Comparison of ENCODE assay signal across 8 cellular contexts in the genomic region with DNA sequence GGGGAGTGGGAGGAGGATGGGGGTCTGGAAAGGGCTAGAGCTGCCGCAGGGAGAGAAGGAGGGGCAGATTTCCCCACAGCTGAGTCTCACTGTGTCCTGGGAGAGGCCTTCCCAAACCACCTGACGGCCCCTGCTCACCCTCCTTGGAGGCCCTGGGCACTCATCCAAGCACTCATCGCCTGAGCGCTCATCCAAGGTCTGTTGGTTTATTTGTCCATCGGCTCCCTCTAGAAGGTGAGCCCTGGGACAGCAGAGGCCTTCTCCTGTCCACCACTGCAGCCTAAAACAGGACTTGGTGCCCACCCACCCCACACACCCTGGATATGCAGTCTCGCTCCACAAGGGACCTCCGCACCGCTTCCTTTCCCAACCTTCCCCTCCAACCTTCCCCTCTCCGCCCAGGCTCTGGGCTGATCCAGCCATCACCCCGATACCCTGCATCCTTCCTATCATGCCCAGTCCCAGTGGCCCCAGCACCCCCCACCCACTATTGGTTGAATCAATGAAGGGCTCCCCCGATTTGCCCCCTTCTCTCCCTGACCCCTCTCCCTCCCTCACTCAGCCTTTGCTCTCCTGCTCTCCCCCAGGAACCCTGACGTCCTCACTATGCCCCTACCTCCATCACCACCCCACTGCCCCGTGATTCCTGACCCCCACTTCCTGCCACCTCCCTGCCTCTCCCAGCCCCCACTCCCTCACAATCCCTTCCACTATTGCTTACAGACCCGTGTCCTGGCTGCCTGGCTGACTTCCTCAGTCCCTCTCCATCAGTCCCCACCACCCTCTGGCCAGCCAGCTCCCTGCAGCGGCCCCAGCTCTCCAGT. TPM values are rescaled to one million over a fixed set of nuclear protein-coding genes. Genes with fewer than 3 reads are reported as not detected.
DNase-seq lines count a peak whose midpoint lies in the region; ATAC-seq and TF ChIP-seq lines count a peak whose summit lies in the region.

No MANE protein-coding gene starts in this region.

- TF ChIP-seq CTCF in HL-60 (IDR thresholded peaks at IDR 0.05; ENCODE audit: insufficient read depth, low read length) (no peak), esophagus squamous epithelium (IDR thresholded peaks at IDR 0.05) (no peak)

- peaks cover 19% of the 10 kb centered on the region for H3K4me1 Mint-ChIP-seq in T-helper 17 cell

- H3K4me3 ChIP-seq in HL-60 (replicated peaks; ENCODE audit: insufficient read depth, low read length) = peak overlapping the region; percentile 78
- H3K4me3 ChIP-seq in esophagus squamous epithelium = peak overlapping the region; percentile 74 to 81 (median 79)
- peak overlapping the region; percentile 70 for H3K4me3 ChIP-seq in neuron (ENCODE audit: low read length)

- H3K9me3 ChIP-seq in T-helper 17 cell (ENCODE audit: control insufficient read depth, low read length, poor library complexity, severe bottlenecking) (no peaks in the 10 kb centered on the region), esophagus squamous epithelium (no peaks in the 10 kb centered on the region), neuron (ENCODE audit: low read length) (no peaks in the 10 kb centered on the region)

- intact Hi-C loops in esophagus squamous epithelium (cut with DNase I) = no loop called here

- WGBS in esophagus squamous epithelium, 2 donors = 37 to 43% methylated on average over 10 to 14 of the region's 15 CpGs

- H3K27me3 Mint-ChIP-seq in T-helper 17 cell = no peaks in the 10 kb centered on the region

- H3K27ac ChIP-seq in HL-60 (replicated peaks) (peak overlapping the region; percentile 46), esophagus squamous epithelium (peak overlapping the region; percentile 91 to 97 (median 94))

- TF ChIP-seq POLR2A in esophagus squamous epithelium (IDR thresholded peaks at IDR 0.05) = no peak

- H3K4me1 ChIP-seq in esophagus squamous epithelium (peaks cover 28 to 43% (median 31%) of the 10 kb centered on the region in 3 donors), neuron (ENCODE audit: insufficient read depth, low read length) (peaks cover 20% of the 10 kb centered on the region)

- H2AFZ ChIP-seq in neuron (ENCODE audit: low read depth, low read length) = no peak overlapping the region

- H3K36me3 Mint-ChIP-seq in T-helper 17 cell (ENCODE audit: low read depth) = peaks cover 2% of the 10 kb centered on the region

- H3K36me3 ChIP-seq in esophagus squamous epithelium (peaks cover 21 to 39% (median 30%) of the 10 kb centered on the region in 3 donors), neuron (ENCODE audit: insufficient read depth, low read length) (peaks cover 24% of the 10 kb centered on the region)

- peak overlapping the region; percentile 96 for H3K27ac Mint-ChIP-seq in T-helper 17 cell

- H3K27me3 ChIP-seq in HL-60 (ENCODE audit: insufficient read depth, poor library complexity, severe bottlenecking) = no peaks in the 10 kb centered on the region
- H3K27me3 ChIP-seq in esophagus squamous epithelium = no peaks in the 10 kb centered on the region
- H3K27me3 ChIP-seq in neuron (ENCODE audit: insufficient read depth, low read length) = no peaks in the 10 kb centered on the region

- DNase-seq in AML-193 (lab: John Stamatoyannopoulos, UW) (peak; percentile 21 to 45), HL-60 (ENCODE audit: low read depth in 1 of 2, low spot score in 1 of 2) (peak in 1 of 2 experiments; percentile 81), T-helper 17 cell (no peak), esophagus squamous epithelium (lab: John Stamatoyannopoulos, UW) (no peak), DMS114 treated with DMSO at 0.1 percent for 48 hours (lab: John Stamatoyannopoulos, UW; ENCODE audit: unreplicated experiment) (no peak)
- no peak for DNase-seq in effector CD8-positive, alpha-beta T cell (lab: John Stamatoyannopoulos, UW)

- no peak for ATAC-seq in T-helper 17 cell
- ATAC-seq in HG03045 (IDR thresholded peaks at IDR 0.05; ENCODE audit: unreplicated experiment) = no peak

- peak overlapping the region; percentile 97 for H3K4me3 Mint-ChIP-seq in T-helper 17 cell

RNA-seq across cellular contexts. Expression of a gene that starts 1.6 kb away (rescaled TPM):
- total RNA-seq in T-helper 17 cell (10 to 100 TPM; 49.5 to 68.7 TPM), esophagus squamous epithelium (10 to 100 TPM; 40.7 to 72.9 (median 50.8) TPM)

RNA-seq across cellular contexts. Expression of a gene that starts 16.1 kb away (rescaled TPM):
- total RNA-seq in T-helper 17 cell (10 to 100 TPM; 22.0 to 26.5 TPM), esophagus squamous epithelium (10 to 100 TPM; 18.4 to 28.8 (median 20.5) TPM)

RNA-seq across cellular contexts. Expression of a gene that starts 53.5 kb away (rescaled TPM):
- total RNA-seq in T-helper 17 cell (10 to 100 TPM; 25.5 to 33.4 TPM), esophagus squamous epithelium (10 to 100 TPM in 3 of 4 donors, 1 to 10 TPM in 1; 7.6 to 20.9 (median 11.9) TPM)

RNA-seq across cellular contexts. Expression of a gene that starts 55.6 kb away (rescaled TPM):
- 10 to 100 TPM; 51.1 to 56.6 TPM for total RNA-seq in T-helper 17 cell
- total RNA-seq in esophagus squamous epithelium = 100 to 1,000 TPM in 2 of 4 donors, 10 to 100 TPM in 2; 67.4 to 131 (median 91.2) TPM

Comparison
In these comparisons a context has a peak if more than half of its experiments do, and no peak if none do; other contexts are left out.
1. DNase-seq: peak in AML-193 (2 of 2); none in T-helper 17 cell (0 of 3), esophagus squamous epithelium (single experiment), DMS114 treated with DMSO at 0.1 percent for 48 hours (single experiment) and effector CD8-positive, alpha-beta T cell (single experiment).
2. Peak in every context shown above with its lines, with median percentiles within 50 percentile points of each other: H3K4me3 ChIP-seq.